In the genomic region with DNA sequence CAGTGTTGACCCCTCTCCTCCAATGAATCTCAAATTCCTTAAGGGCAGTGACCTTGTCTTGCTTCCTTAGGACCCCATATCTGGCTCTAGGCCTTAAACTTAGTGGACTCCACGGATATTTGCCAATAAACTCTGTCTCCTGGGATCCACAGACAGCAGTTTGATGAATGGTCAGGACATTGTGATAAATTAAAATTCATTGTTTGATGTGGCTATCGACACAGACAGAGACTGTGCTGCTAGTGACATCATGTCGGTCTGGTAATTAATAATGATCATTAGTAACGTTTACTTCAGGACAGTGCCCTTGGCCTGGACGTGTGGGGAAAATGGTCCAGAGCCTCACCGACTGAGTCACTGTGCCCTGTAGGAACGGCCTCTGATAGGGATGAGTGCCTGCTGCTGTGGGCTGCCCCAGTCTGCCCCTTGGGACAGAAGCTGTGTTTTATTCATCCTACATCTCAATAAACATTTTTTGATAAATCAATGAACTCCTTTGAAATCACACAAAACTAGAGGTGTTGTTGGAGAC, we compare ENCODE assay signal across 12 cellular contexts. TPM values are rescaled to one million over a fixed set of nuclear protein-coding genes. Genes with fewer than 3 reads are reported as not detected.
DNase-seq lines count a peak whose midpoint lies in the region; ATAC-seq and TF ChIP-seq lines count a peak whose summit lies in the region.
"Had no signal": no experiment of that assay in that cellular context is flagged by ENCODE, and none has a peak within 500 bp of the region (broad histone marks: within the 10 kb centered on the region; RNA-seq: fewer than 3 reads in every experiment).

No MANE protein-coding gene starts in this region.

- H3K36me3 Mint-ChIP-seq in Caco-2 (ENCODE audit: insufficient read depth, unreplicated experiment) (peaks cover 26% of the 10 kb centered on the region), endodermal cell (ENCODE audit: low read depth) (no peaks in the 10 kb centered on the region), nephron progenitor cell (ENCODE audit: low read depth) (no peaks in the 10 kb centered on the region)
- no peaks in the 10 kb centered on the region for H3K36me3 Mint-ChIP-seq in activated CD4-positive, alpha-beta T cell treated with anti-CD3 and anti-CD28 coated beads, Interleukin-2, amount 10 ng/mL, durations not matched to agents 7 days and 5 days (ENCODE audit: low read depth)
- no peaks in the 10 kb centered on the region for H3K36me3 Mint-ChIP-seq in activated naive CD4-positive, alpha-beta T cell treated with anti-CD3 and anti-CD28 coated beads for 36 hours (ENCODE audit: low read depth)

- BruUV-seq in Caco-2 (replicated peaks; lab: Mats Ljungman, UMichigan) = no TSS peak

- H3K27me3 ChIP-seq in Caco-2 (replicated peaks; ENCODE audit: control insufficient read depth, insufficient read depth, low read length) (no peaks in the 10 kb centered on the region), endodermal cell (ENCODE audit: control insufficient read depth, insufficient read depth, low read length, poor library complexity, severe bottlenecking) (no peaks in the 10 kb centered on the region)
- H3K27me3 ChIP-seq: upper lobe of right lung had no signal

- DNase-seq in Caco-2 (no peak), endodermal cell (no peak), nephron progenitor cell (no peak), 8988T (no peak)
- no peak for DNase-seq in activated CD4-positive, alpha-beta T cell treated with anti-CD3 and anti-CD28 coated beads, Interleukin-2, amount 10 ng/mL, durations not matched to agents 7 days and 5 days
- DNase-seq in activated naive CD4-positive, alpha-beta T cell treated with anti-CD3 and anti-CD28 coated beads for 36 hours = no peak
- DNase-seq: activated B cell treated with CpG ODN at 0.5 μM for 24 hours, NCI-H1930, upper lobe of right lung had no signal

- peak overlapping the region; percentile 88 for H3K27ac ChIP-seq in endodermal cell (ENCODE audit: low read depth, low read length)
- H3K27ac ChIP-seq: upper lobe of right lung had no signal

- H3K27me3 Mint-ChIP-seq in Caco-2 (ENCODE audit: insufficient read depth, unreplicated experiment) = no peaks in the 10 kb centered on the region
- no peaks in the 10 kb centered on the region for H3K27me3 Mint-ChIP-seq in endodermal cell (ENCODE audit: insufficient read depth)
- no peaks in the 10 kb centered on the region for H3K27me3 Mint-ChIP-seq in nephron progenitor cell (ENCODE audit: low read depth, poor library complexity)
- H3K27me3 Mint-ChIP-seq in activated CD4-positive, alpha-beta T cell treated with anti-CD3 and anti-CD28 coated beads, Interleukin-2, amount 10 ng/mL, durations not matched to agents 7 days and 5 days = peaks cover 2% of the 10 kb centered on the region
- no peaks in the 10 kb centered on the region for H3K27me3 Mint-ChIP-seq in activated naive CD4-positive, alpha-beta T cell treated with anti-CD3 and anti-CD28 coated beads for 36 hours (ENCODE audit: low read depth)
- H3K27me3 Mint-ChIP-seq: activated B cell treated with CpG ODN at 0.5 μM for 24 hours had no signal

- no peak for TF ChIP-seq CTCF in Caco-2 (IDR thresholded peaks at IDR 0.05; ENCODE audit: insufficient read depth in 1 of 2, low read depth in 1 of 2, low read length in 1 of 2, severe bottlenecking in 1 of 2, unreplicated experiment in 1 of 2)
- TF ChIP-seq CTCF in endodermal cell (conservative IDR thresholded peaks at IDR 0.05) = no peak
- TF ChIP-seq CTCF in nephron progenitor cell (IDR thresholded peaks at IDR 0.05) = no peak

- H3K4me1 ChIP-seq in Caco-2 (peaks cover 67% of the 10 kb centered on the region), endodermal cell (ENCODE audit: control insufficient read depth, insufficient read depth, low read length) (peaks cover 27% of the 10 kb centered on the region)

- no peak for TF ChIP-seq RAD21 in Ishikawa (IDR thresholded peaks at IDR 0.05; ENCODE audit: low read depth)

- POLR2A ChIA-PET in Caco-2 (lab: Charles Lee) = no interaction called here
- POLR2A ChIA-PET in activated CD4-positive, alpha-beta T cell treated with anti-CD3 and anti-CD28 coated beads, Interleukin-2, amount 10 ng/mL, durations not matched to agents 7 days and 5 days (lab: Charles Lee) = no interaction called here

- peak overlapping the region; percentile 63 for H3K4me3 Mint-ChIP-seq in Caco-2 (ENCODE audit: unreplicated experiment)
- no peak overlapping the region for H3K4me3 Mint-ChIP-seq in endodermal cell
- H3K4me3 Mint-ChIP-seq in nephron progenitor cell = peak overlapping the region; percentile 18
- no peak overlapping the region for H3K4me3 Mint-ChIP-seq in activated CD4-positive, alpha-beta T cell treated with anti-CD3 and anti-CD28 coated beads, Interleukin-2, amount 10 ng/mL, durations not matched to agents 7 days and 5 days
- no peak overlapping the region for H3K4me3 Mint-ChIP-seq in activated naive CD4-positive, alpha-beta T cell treated with anti-CD3 and anti-CD28 coated beads for 36 hours
- H3K4me3 Mint-ChIP-seq: activated B cell treated with CpG ODN at 0.5 μM for 24 hours had no signal

- H3K9me3 Mint-ChIP-seq in Caco-2 (ENCODE audit: unreplicated experiment) (no peaks in the 10 kb centered on the region), endodermal cell (no peaks in the 10 kb centered on the region), nephron progenitor cell (no peaks in the 10 kb centered on the region)
- no peaks in the 10 kb centered on the region for H3K9me3 Mint-ChIP-seq in activated CD4-positive, alpha-beta T cell treated with anti-CD3 and anti-CD28 coated beads, Interleukin-2, amount 10 ng/mL, durations not matched to agents 7 days and 5 days
- no peaks in the 10 kb centered on the region for H3K9me3 Mint-ChIP-seq in activated naive CD4-positive, alpha-beta T cell treated with anti-CD3 and anti-CD28 coated beads for 36 hours
- H3K9me3 Mint-ChIP-seq: activated B cell treated with CpG ODN at 0.5 μM for 24 hours; activated T-helper 2 cell treated with anti-CD3 and anti-CD28 coated beads, Interferon-gamma antibody, Interleukin-2, Interleukin-4, amounts not matched to agents 10 μg/mL and 5 μg/mL and 100 μg/mL, durations not matched to agents 14 hours and 24 hours and 36 hours had no signal

- H3K9ac ChIP-seq in endodermal cell (ENCODE audit: extremely low read depth, low read length, poor library complexity, severe bottlenecking) = peak overlapping the region; percentile 88

- peak overlapping the region; percentile 100 for H3K27ac Mint-ChIP-seq in Caco-2 (ENCODE audit: unreplicated experiment)
- H3K27ac Mint-ChIP-seq in endodermal cell = peak overlapping the region; percentile 97
- H3K27ac Mint-ChIP-seq in nephron progenitor cell = peak overlapping the region; percentile 70
- no peak overlapping the region for H3K27ac Mint-ChIP-seq in activated CD4-positive, alpha-beta T cell treated with anti-CD3 and anti-CD28 coated beads, Interleukin-2, amount 10 ng/mL, durations not matched to agents 7 days and 5 days
- H3K27ac Mint-ChIP-seq in activated naive CD4-positive, alpha-beta T cell treated with anti-CD3 and anti-CD28 coated beads for 36 hours = no peak overlapping the region
- H3K27ac Mint-ChIP-seq: activated B cell treated with CpG ODN at 0.5 μM for 24 hours had no signal

- H3K36me3 ChIP-seq in Caco-2 (ENCODE audit: control insufficient read depth, insufficient read depth, low read length) = no peaks in the 10 kb centered on the region
- H3K36me3 ChIP-seq in endodermal cell (ENCODE audit: control insufficient read depth, insufficient read depth, low read length) = no peaks in the 10 kb centered on the region
- H3K36me3 ChIP-seq: upper lobe of right lung had no signal

- CTCF ChIA-PET in Caco-2 (lab: Charles Lee) = no interaction called here
- CTCF ChIA-PET in activated CD4-positive, alpha-beta T cell treated with anti-CD3 and anti-CD28 coated beads, Interleukin-2, amount 10 ng/mL, durations not matched to agents 7 days and 5 days (lab: Charles Lee) = interaction anchor here (0.5 kb wide), 1 partner anchor 20 kb away, joined by 4 read pairs; no protein-coding TSS in a partner anchor
- CTCF ChIA-PET in activated naive CD4-positive, alpha-beta T cell treated with anti-CD3 and anti-CD28 coated beads for 36 hours (lab: Charles Lee) = interaction anchor here (0.5 kb wide), 1 partner anchor 14 kb away, joined by 3 read pairs; no protein-coding TSS in a partner anchor

- H3K4me3 ChIP-seq in Caco-2 (ENCODE audit: low read depth, low read length) (no peak overlapping the region), endodermal cell (ENCODE audit: low read length) (no peak overlapping the region)
- H3K4me3 ChIP-seq: upper lobe of right lung had no signal

- ATAC-seq in HG03457 (IDR thresholded peaks at IDR 0.05; ENCODE audit: unreplicated experiment) = no peak

- 0 out of 2 replicates have a peak, but pooled peaks have one; percentile 14 for TF ChIP-seq EP300 in Ishikawa (IDR thresholded peaks at IDR 0.05; ENCODE audit: borderline replicate concordance)

- 84 to 95% methylated on average over 7 of the region's 7 CpGs for WGBS in endodermal cell (ENCODE audit: insufficient coverage in 1 of 2, insufficient read length in 1 of 2), 2 experiments

- H3K9me3 ChIP-seq in Caco-2 (no peaks in the 10 kb centered on the region), endodermal cell (ENCODE audit: control insufficient read depth, low read length) (no peaks in the 10 kb centered on the region)
- H3K9me3 ChIP-seq: upper lobe of right lung had no signal

- intact Hi-C loops in Caco-2 (cut with micrococcal nuclease; ENCODE audit: unreplicated experiment) = loop anchor here (1.0 kb wide), 2 partner anchors 9 to 26 kb away; no protein-coding TSS in a partner anchor
- intact Hi-C loops in activated naive CD4-positive, alpha-beta T cell treated with anti-CD3 and anti-CD28 coated beads for 36 hours (cut with micrococcal nuclease) = no loop called here

- H3K4me1 Mint-ChIP-seq in Caco-2 (ENCODE audit: low read depth, unreplicated experiment) (peaks cover 24% of the 10 kb centered on the region), endodermal cell (peaks cover 43% of the 10 kb centered on the region), nephron progenitor cell (peaks cover 48% of the 10 kb centered on the region)
- H3K4me1 Mint-ChIP-seq in activated CD4-positive, alpha-beta T cell treated with anti-CD3 and anti-CD28 coated beads, Interleukin-2, amount 10 ng/mL, durations not matched to agents 7 days and 5 days = peaks cover 15% of the 10 kb centered on the region
- H3K4me1 Mint-ChIP-seq in activated naive CD4-positive, alpha-beta T cell treated with anti-CD3 and anti-CD28 coated beads for 36 hours (ENCODE audit: low read depth) = peaks cover 14% of the 10 kb centered on the region

RNA-seq across cellular contexts. Expression of a gene that starts 5.2 kb away (rescaled TPM):
- 44.1 and 45.7 TPM in 2 replicates for total RNA-seq in Caco-2 (2022)
- 10 to 100 TPM; 23.3 to 24.8 TPM for total RNA-seq in endodermal cell
- polyA plus RNA-seq in endodermal cell (2013, experiment 1 of 2) = 13.4 TPM
- 12.8 TPM for polyA plus RNA-seq in endodermal cell (2013, experiment 2 of 2)
- total RNA-seq in activated CD4-positive, alpha-beta T cell treated with anti-CD3 and anti-CD28 coated beads, Interleukin-2, amount 10 ng/mL, durations not matched to agents 7 days and 5 days = 10 to 100 TPM; 20.2 to 20.6 TPM
- total RNA-seq in activated naive CD4-positive, alpha-beta T cell treated with anti-CD3 and anti-CD28 coated beads for 36 hours = 1 to 10 TPM; 2.0 to 2.7 TPM

RNA-seq across cellular contexts. Expression of a gene that starts 27.0 kb away (rescaled TPM):
- total RNA-seq in Caco-2 (2022) (38.4 and 39.9 TPM in 2 replicates), endodermal cell (10 to 100 TPM; 21.5 to 38.3 TPM)
- polyA plus RNA-seq in endodermal cell (2013, experiment 1 of 2) = 38.5 TPM
- polyA plus RNA-seq in endodermal cell (2013, experiment 2 of 2) = 41.6 TPM
- 10 to 100 TPM; 53.0 to 55.1 TPM for total RNA-seq in activated CD4-positive, alpha-beta T cell treated with anti-CD3 and anti-CD28 coated beads, Interleukin-2, amount 10 ng/mL, durations not matched to agents 7 days and 5 days
- total RNA-seq in activated naive CD4-positive, alpha-beta T cell treated with anti-CD3 and anti-CD28 coated beads for 36 hours = 10 to 100 TPM; 42.9 to 43.6 TPM

Comparison
In these comparisons a context has a peak if more than half of its experiments do, and no peak if none do; other contexts are left out.
1. H3K27ac Mint-ChIP-seq: peak in Caco-2 (single experiment), endodermal cell (single experiment) and nephron progenitor cell (single experiment); none in activated CD4-positive, alpha-beta T cell treated with anti-CD3 and anti-CD28 coated beads, Interleukin-2, amount 10 ng/mL, durations not matched to agents 7 days and 5 days (single experiment) and activated naive CD4-positive, alpha-beta T cell treated with anti-CD3 and anti-CD28 coated beads for 36 hours (single experiment).
2. H3K4me3 Mint-ChIP-seq: peak in Caco-2 (single experiment) and nephron progenitor cell (single experiment); none in endodermal cell (single experiment), activated CD4-positive, alpha-beta T cell treated with anti-CD3 and anti-CD28 coated beads, Interleukin-2, amount 10 ng/mL, durations not matched to agents 7 days and 5 days (single experiment) and activated naive CD4-positive, alpha-beta T cell treated with anti-CD3 and anti-CD28 coated beads for 36 hours (single experiment).
3. RNA of a gene that starts 5.2 kb away (total RNA-seq): 44.1 to 45.7 TPM in Caco-2, 23.3 to 24.8 TPM in endodermal cell and 20.2 to 20.6 TPM in activated CD4-positive, alpha-beta T cell treated with anti-CD3 and anti-CD28 coated beads, Interleukin-2, amount 10 ng/mL, durations not matched to agents 7 days and 5 days; 2.0 to 2.7 TPM in activated naive CD4-positive, alpha-beta T cell treated with anti-CD3 and anti-CD28 coated beads for 36 hours; every median in the first group is over 4 times any median in the second.